Comparison of ENCODE assay signal across 1 cellular context in the genomic region with DNA sequence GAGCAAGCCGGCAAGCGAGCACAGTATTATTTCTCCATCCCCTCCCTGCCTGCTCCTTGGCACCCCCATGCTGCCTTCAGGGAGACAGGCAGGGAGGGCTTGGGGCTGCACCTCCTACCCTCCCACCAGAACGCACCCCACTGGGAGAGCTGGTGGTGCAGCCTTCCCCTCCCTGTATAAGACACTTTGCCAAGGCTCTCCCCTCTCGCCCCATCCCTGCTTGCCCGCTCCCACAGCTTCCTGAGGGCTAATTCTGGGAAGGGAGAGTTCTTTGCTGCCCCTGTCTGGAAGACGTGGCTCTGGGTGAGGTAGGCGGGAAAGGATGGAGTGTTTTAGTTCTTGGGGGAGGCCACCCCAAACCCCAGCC.
TF ChIP-seq lines count a peak whose summit lies in the region.

No MANE protein-coding gene starts in this region.

TF ChIP-seq in GM23338, 12 proteins besides CTCF, POLR2A, EP300 and RAD21:
- TF ChIP-seq, protein P1, sequence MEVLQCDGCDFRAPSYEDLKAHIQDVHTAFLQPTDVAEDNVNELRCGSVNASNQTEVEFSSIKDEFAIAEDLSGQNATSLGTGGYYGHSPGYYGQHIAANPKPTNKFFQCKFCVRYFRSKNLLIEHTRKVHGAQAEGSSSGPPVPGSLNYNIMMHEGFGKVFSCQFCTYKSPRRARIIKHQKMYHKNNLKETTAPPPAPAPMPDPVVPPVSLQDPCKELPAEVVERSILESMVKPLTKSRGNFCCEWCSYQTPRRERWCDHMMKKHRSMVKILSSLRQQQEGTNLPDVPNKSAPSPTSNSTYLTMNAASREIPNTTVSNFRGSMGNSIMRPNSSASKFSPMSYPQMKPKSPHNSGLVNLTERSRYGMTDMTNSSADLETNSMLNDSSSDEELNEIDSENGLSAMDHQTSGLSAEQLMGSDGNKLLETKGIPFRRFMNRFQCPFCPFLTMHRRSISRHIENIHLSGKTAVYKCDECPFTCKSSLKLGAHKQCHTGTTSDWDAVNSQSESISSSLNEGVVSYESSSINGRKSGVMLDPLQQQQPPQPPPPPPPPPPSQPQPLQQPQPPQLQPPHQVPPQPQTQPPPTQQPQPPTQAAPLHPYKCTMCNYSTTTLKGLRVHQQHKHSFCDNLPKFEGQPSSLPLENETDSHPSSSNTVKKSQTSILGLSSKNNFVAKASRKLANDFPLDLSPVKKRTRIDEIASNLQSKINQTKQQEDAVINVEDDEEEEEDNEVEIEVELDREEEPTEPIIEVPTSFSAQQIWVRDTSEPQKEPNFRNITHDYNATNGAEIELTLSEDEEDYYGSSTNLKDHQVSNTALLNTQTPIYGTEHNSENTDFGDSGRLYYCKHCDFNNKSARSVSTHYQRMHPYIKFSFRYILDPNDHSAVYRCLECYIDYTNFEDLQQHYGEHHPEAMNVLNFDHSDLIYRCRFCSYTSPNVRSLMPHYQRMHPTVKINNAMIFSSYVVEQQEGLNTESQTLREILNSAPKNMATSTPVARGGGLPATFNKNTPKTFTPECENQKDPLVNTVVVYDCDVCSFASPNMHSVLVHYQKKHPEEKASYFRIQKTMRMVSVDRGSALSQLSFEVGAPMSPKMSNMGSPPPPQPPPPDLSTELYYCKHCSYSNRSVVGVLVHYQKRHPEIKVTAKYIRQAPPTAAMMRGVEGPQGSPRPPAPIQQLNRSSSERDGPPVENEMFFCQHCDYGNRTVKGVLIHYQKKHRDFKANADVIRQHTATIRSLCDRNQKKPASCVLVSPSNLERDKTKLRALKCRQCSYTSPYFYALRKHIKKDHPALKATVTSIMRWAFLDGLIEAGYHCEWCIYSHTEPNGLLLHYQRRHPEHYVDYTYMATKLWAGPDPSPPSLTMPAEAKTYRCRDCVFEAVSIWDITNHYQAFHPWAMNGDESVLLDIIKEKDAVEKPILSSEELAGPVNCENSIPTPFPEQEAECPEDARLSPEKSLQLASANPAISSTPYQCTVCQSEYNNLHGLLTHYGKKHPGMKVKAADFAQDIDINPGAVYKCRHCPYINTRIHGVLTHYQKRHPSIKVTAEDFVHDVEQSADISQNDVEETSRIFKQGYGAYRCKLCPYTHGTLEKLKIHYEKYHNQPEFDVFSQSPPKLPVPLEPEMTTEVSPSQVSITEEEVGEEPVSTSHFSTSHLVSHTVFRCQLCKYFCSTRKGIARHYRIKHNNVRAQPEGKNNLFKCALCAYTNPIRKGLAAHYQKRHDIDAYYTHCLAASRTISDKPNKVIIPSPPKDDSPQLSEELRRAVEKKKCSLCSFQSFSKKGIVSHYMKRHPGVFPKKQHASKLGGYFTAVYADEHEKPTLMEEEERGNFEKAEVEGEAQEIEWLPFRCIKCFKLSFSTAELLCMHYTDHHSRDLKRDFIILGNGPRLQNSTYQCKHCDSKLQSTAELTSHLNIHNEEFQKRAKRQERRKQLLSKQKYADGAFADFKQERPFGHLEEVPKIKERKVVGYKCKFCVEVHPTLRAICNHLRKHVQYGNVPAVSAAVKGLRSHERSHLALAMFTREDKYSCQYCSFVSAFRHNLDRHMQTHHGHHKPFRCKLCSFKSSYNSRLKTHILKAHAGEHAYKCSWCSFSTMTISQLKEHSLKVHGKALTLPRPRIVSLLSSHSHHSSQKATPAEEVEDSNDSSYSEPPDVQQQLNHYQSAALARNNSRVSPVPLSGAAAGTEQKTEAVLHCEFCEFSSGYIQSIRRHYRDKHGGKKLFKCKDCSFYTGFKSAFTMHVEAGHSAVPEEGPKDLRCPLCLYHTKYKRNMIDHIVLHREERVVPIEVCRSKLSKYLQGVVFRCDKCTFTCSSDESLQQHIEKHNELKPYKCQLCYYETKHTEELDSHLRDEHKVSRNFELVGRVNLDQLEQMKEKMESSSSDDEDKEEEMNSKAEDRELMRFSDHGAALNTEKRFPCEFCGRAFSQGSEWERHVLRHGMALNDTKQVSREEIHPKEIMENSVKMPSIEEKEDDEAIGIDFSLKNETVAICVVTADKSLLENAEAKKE (CRISPR knock-in tag; IDR thresholded peaks at IDR 0.05): no peak
- TF ChIP-seq ZNF331 (CRISPR knock-in tag; IDR thresholded peaks at IDR 0.05; ENCODE audit: low read depth) (no peak), EZH2phosphoT487 (IDR thresholded peaks at IDR 0.05; ENCODE audit: unreplicated experiment) (no peak), NANOG (IDR thresholded peaks at IDR 0.05; ENCODE audit: borderline replicate concordance) (no peak), JUNB (IDR thresholded peaks at IDR 0.05; ENCODE audit: unreplicated experiment) (no peak), CREB1 (CRISPR knock-in tag; IDR thresholded peaks at IDR 0.05; ENCODE audit: low read depth) (no peak), EZH2 (IDR thresholded peaks at IDR 0.05; ENCODE audit: low read depth, unreplicated experiment) (no peak), STAT1 (IDR thresholded peaks at IDR 0.05; ENCODE audit: unreplicated experiment) (no peak), POLR2AphosphoS5 (IDR thresholded peaks at IDR 0.05; ENCODE audit: low read depth) (no peak), ZNF114 (CRISPR knock-in tag; IDR thresholded peaks at IDR 0.05) (no peak)
- TF ChIP-seq, protein P2, sequence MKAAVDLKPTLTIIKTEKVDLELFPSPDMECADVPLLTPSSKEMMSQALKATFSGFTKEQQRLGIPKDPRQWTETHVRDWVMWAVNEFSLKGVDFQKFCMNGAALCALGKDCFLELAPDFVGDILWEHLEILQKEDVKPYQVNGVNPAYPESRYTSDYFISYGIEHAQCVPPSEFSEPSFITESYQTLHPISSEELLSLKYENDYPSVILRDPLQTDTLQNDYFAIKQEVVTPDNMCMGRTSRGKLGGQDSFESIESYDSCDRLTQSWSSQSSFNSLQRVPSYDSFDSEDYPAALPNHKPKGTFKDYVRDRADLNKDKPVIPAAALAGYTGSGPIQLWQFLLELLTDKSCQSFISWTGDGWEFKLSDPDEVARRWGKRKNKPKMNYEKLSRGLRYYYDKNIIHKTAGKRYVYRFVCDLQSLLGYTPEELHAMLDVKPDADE (IDR thresholded peaks at IDR 0.05): no peak
- TF ChIP-seq, protein P3, sequence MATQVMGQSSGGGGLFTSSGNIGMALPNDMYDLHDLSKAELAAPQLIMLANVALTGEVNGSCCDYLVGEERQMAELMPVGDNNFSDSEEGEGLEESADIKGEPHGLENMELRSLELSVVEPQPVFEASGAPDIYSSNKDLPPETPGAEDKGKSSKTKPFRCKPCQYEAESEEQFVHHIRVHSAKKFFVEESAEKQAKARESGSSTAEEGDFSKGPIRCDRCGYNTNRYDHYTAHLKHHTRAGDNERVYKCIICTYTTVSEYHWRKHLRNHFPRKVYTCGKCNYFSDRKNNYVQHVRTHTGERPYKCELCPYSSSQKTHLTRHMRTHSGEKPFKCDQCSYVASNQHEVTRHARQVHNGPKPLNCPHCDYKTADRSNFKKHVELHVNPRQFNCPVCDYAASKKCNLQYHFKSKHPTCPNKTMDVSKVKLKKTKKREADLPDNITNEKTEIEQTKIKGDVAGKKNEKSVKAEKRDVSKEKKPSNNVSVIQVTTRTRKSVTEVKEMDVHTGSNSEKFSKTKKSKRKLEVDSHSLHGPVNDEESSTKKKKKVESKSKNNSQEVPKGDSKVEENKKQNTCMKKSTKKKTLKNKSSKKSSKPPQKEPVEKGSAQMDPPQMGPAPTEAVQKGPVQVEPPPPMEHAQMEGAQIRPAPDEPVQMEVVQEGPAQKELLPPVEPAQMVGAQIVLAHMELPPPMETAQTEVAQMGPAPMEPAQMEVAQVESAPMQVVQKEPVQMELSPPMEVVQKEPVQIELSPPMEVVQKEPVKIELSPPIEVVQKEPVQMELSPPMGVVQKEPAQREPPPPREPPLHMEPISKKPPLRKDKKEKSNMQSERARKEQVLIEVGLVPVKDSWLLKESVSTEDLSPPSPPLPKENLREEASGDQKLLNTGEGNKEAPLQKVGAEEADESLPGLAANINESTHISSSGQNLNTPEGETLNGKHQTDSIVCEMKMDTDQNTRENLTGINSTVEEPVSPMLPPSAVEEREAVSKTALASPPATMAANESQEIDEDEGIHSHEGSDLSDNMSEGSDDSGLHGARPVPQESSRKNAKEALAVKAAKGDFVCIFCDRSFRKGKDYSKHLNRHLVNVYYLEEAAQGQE (IDR thresholded peaks at IDR 0.05; ENCODE audit: unreplicated experiment): no peak
